ENCODE assay signal across 26 cellular contexts in genomic region chr11:11356842-11357241, GRCh38. TPM values are rescaled to one million over a fixed set of nuclear protein-coding genes. Genes with fewer than 3 reads are reported as not detected.
DNase-seq lines count a peak whose midpoint lies in the region; ATAC-seq, FAIRE-seq and TF ChIP-seq lines count a peak whose summit lies in the region.
"Had no signal": no experiment of that assay in that cellular context is flagged by ENCODE, and none has a peak within 500 bp of the region (broad histone marks: within the 10 kb centered on the region; RNA-seq: fewer than 3 reads in every experiment).

No MANE protein-coding gene starts in this region.

- H3K27me3 ChIP-seq in small intestine (ENCODE audit: control insufficient read depth in 2 of 2, insufficient read depth in 2 of 2, low read length in 2 of 2) = no peaks in the 10 kb centered on the region
- H3K27me3 ChIP-seq: BE2C, BLaER1 had no signal

- BruUV-seq in Calu3 (replicated peaks; lab: Mats Ljungman, UMichigan) = no TSS peak

- DNase-seq in ecto neural progenitor cell (ENCODE audit: low spot score) = peak; percentile 26
- DNase-seq in mucosa of descending colon = no peak
- DNase-seq in small intestine = peak; percentile 6
- no peak for DNase-seq in Calu3
- DNase-seq in T-cell = no peak
- no peak for DNase-seq in DMS79 treated with DMSO at 0.1 percent for 48 hours (lab: John Stamatoyannopoulos, UW)
- DNase-seq: 8988T; ACHN; BE2C; C1 segment of cervical spinal cord; CD4-positive, alpha-beta memory T cell; CD4-positive, CD25-positive, alpha-beta regulatory T cell; CD8-positive, alpha-beta memory T cell; COR-L47; DND-41; EL; GDM1 had no signal

- CTCF ChIA-PET in Calu3 (lab: Charles Lee) = no interaction called here
- CTCF ChIA-PET in T-cell (lab: Charles Lee) = no interaction called here

- H3K36me3 ChIP-seq in mucosa of descending colon (ENCODE audit: low read depth) (no peaks in the 10 kb centered on the region), small intestine (ENCODE audit: control insufficient read depth in 2 of 2, insufficient read depth in 2 of 2, low read length in 2 of 2) (no peaks in the 10 kb centered on the region)
- H3K36me3 ChIP-seq: BE2C, BLaER1 had no signal

- 30 to 72% (median 53%) methylated on average over 9 of the region's 9 CpGs for WGBS in small intestine, 3 donors

- peaks cover 71% of the 10 kb centered on the region for H3K36me3 Mint-ChIP-seq in dendritic cell treated with granulocyte-macrophage colony-stimulating factor and Interleukin-4, amounts not matched to agents 40 ng/mL and 50 ng/mL, for 4 days (ENCODE audit: low read depth)
- H3K36me3 Mint-ChIP-seq in Calu3 (ENCODE audit: insufficient read depth, unreplicated experiment) (no peaks in the 10 kb centered on the region), T-cell (no peaks in the 10 kb centered on the region)
- H3K36me3 Mint-ChIP-seq: CD14-positive monocyte; CD4-positive, alpha-beta memory T cell; CD4-positive, CD25-positive, alpha-beta regulatory T cell; CD8-positive, alpha-beta memory T cell had no signal

- H3K4me1 ChIP-seq in mucosa of descending colon (ENCODE audit: low read depth) (no peaks in the 10 kb centered on the region), small intestine (ENCODE audit: control insufficient read depth in 2 of 2, insufficient read depth in 1 of 2, low read depth in 1 of 2, low read length in 1 of 2) (no peaks in the 10 kb centered on the region)
- H3K4me1 ChIP-seq: BE2C, BLaER1 had no signal

- intact Hi-C loops in dendritic cell treated with granulocyte-macrophage colony-stimulating factor and Interleukin-4, amounts not matched to agents 40 ng/mL and 50 ng/mL, for 4 days (cut with micrococcal nuclease) = no loop called here
- intact Hi-C loops in mucosa of descending colon (cut with DNase I, micrococcal nuclease) = no loop called here
- intact Hi-C loops in Calu3 (cut with micrococcal nuclease; ENCODE audit: unreplicated experiment) = no loop called here

- TF ChIP-seq CTCF in mucosa of descending colon (IDR thresholded peaks at IDR 0.05) = no peak
- TF ChIP-seq CTCF in Calu3 (IDR thresholded peaks at IDR 0.05; ENCODE audit: unreplicated experiment) = no peak

- no peak overlapping the region for H3K27ac ChIP-seq in small intestine (ENCODE audit: low read depth in 1 of 2, low read length in 1 of 2)
- H3K27ac ChIP-seq: BLaER1 had no signal

- no peak overlapping the region for H3K4me3 Mint-ChIP-seq in dendritic cell treated with granulocyte-macrophage colony-stimulating factor and Interleukin-4, amounts not matched to agents 40 ng/mL and 50 ng/mL, for 4 days
- H3K4me3 Mint-ChIP-seq in Calu3 (ENCODE audit: low read depth, unreplicated experiment) (no peak overlapping the region), T-cell (no peak overlapping the region)
- H3K4me3 Mint-ChIP-seq: CD14-positive monocyte; CD4-positive, alpha-beta memory T cell; CD4-positive, CD25-positive, alpha-beta regulatory T cell; CD8-positive, alpha-beta memory T cell had no signal

- H3K4me3 ChIP-seq in mucosa of descending colon (no peak overlapping the region), small intestine (ENCODE audit: low read depth in 1 of 2, low read length in 2 of 2) (no peak overlapping the region)
- H3K4me3 ChIP-seq: BLaER1, GM12878 had no signal

- FAIRE-seq in small intestine (lab: Jason Lieb, UNC) = no peak
- FAIRE-seq: A204.1, D721Med, GM12878, GM12892, GM18507 had no signal

- no peaks in the 10 kb centered on the region for H3K9me3 ChIP-seq in mucosa of descending colon
- H3K9me3 ChIP-seq in small intestine (ENCODE audit: control insufficient read depth, low read depth) = no peaks in the 10 kb centered on the region
- H3K9me3 ChIP-seq: BE2C, BLaER1 had no signal

- peak overlapping the region; percentile 20 for H3K27ac Mint-ChIP-seq in dendritic cell treated with granulocyte-macrophage colony-stimulating factor and Interleukin-4, amounts not matched to agents 40 ng/mL and 50 ng/mL, for 4 days
- no peak overlapping the region for H3K27ac Mint-ChIP-seq in Calu3 (ENCODE audit: unreplicated experiment)
- no peak overlapping the region for H3K27ac Mint-ChIP-seq in T-cell
- H3K27ac Mint-ChIP-seq: CD14-positive monocyte; CD4-positive, alpha-beta memory T cell; CD4-positive, CD25-positive, alpha-beta regulatory T cell; CD8-positive, alpha-beta memory T cell had no signal

- no peaks in the 10 kb centered on the region for H3K9me3 Mint-ChIP-seq in dendritic cell treated with granulocyte-macrophage colony-stimulating factor and Interleukin-4, amounts not matched to agents 40 ng/mL and 50 ng/mL, for 4 days
- H3K9me3 Mint-ChIP-seq in Calu3 (ENCODE audit: low read depth, unreplicated experiment) (no peaks in the 10 kb centered on the region), T-cell (no peaks in the 10 kb centered on the region)
- H3K9me3 Mint-ChIP-seq: CD14-positive monocyte; CD4-positive, alpha-beta memory T cell; CD8-positive, alpha-beta memory T cell had no signal

- peaks cover 40% of the 10 kb centered on the region for H3K4me1 Mint-ChIP-seq in dendritic cell treated with granulocyte-macrophage colony-stimulating factor and Interleukin-4, amounts not matched to agents 40 ng/mL and 50 ng/mL, for 4 days (ENCODE audit: low read depth)
- no peaks in the 10 kb centered on the region for H3K4me1 Mint-ChIP-seq in Calu3 (ENCODE audit: low read depth, unreplicated experiment)
- no peaks in the 10 kb centered on the region for H3K4me1 Mint-ChIP-seq in T-cell
- H3K4me1 Mint-ChIP-seq: CD14-positive monocyte; CD4-positive, alpha-beta memory T cell; CD4-positive, CD25-positive, alpha-beta regulatory T cell; CD8-positive, alpha-beta memory T cell had no signal

- peak; percentile 21 for ATAC-seq in mucosa of descending colon
- no peak for ATAC-seq in HG03280 (IDR thresholded peaks at IDR 0.05; ENCODE audit: unreplicated experiment)
- no peak for ATAC-seq in T-cell (replicated peaks in 1 of 4)
- ATAC-seq: GM12878 had no signal

- POLR2A ChIA-PET in T-cell (lab: Charles Lee) = no interaction called here

- H3K27me3 Mint-ChIP-seq in dendritic cell treated with granulocyte-macrophage colony-stimulating factor and Interleukin-4, amounts not matched to agents 40 ng/mL and 50 ng/mL, for 4 days = peaks cover 35% of the 10 kb centered on the region
- no peaks in the 10 kb centered on the region for H3K27me3 Mint-ChIP-seq in Calu3 (ENCODE audit: unreplicated experiment)
- peaks cover 15 to 17% of the 10 kb centered on the region in 2 donors for H3K27me3 Mint-ChIP-seq in T-cell

RNA-seq across cellular contexts. Expression of gene CSNK2A3, which starts 3.8 kb away (rescaled TPM):
- total RNA-seq in mucosa of descending colon (1 to 10 TPM in 1 of 3 donors, under 1 TPM in 1, not detected in 1; 0.43 to 2.1 TPM), Calu3 (2022) (0.86 and 1.1 TPM in 2 replicates), T-cell (under 1 TPM in 2 of 5 donors, not detected in 3; 0.32 to 0.93 TPM)
- polyA plus RNA-seq in small intestine = 1 to 10 TPM in 1 of 3 donors, under 1 TPM in 2; 0.51 to 1.4 (median 0.67) TPM
- total RNA-seq: CD4-positive, CD25-positive, alpha-beta regulatory T cell had no signal

Comparison
In these comparisons a context has a peak if more than half of its experiments do, and no peak if none do; other contexts are left out.
1. DNase-seq: peak in ecto neural progenitor cell (single experiment) and small intestine (single experiment); none in mucosa of descending colon (0 of 3), Calu3 (single experiment), T-cell (0 of 34) and DMS79 treated with DMSO at 0.1 percent for 48 hours (single experiment).